In genomic region chr3:114213669-114214541, GRCh38 we compare ENCODE assay signal across 8 cellular contexts. TPM values are rescaled to one million over a fixed set of nuclear protein-coding genes. Genes with fewer than 3 reads are reported as not detected.
DNase-seq lines count a peak whose midpoint lies in the region; ATAC-seq and TF ChIP-seq lines count a peak whose summit lies in the region.

No MANE protein-coding gene starts in this region.

- peak overlapping the region; percentile 58 for H2AFZ ChIP-seq in neural progenitor cell (replicated peaks)

- H3K27me3 ChIP-seq in neural progenitor cell, result no peaks in the 10 kb centered on the region

- H3K36me3 Mint-ChIP-seq in effector memory CD8-positive, alpha-beta T cell (ENCODE audit: insufficient read depth), result peaks cover 5% of the 10 kb centered on the region
- H3K36me3 Mint-ChIP-seq in neural progenitor cell (no peaks in the 10 kb centered on the region), type B pancreatic cell (no peaks in the 10 kb centered on the region), endothelial cell (ENCODE audit: low read depth, unreplicated experiment) (no peaks in the 10 kb centered on the region)

- no peak overlapping the region for H3K27ac ChIP-seq in neural progenitor cell

- no peaks in the 10 kb centered on the region for H3K27me3 Mint-ChIP-seq in effector memory CD8-positive, alpha-beta T cell
- H3K27me3 Mint-ChIP-seq in neural progenitor cell (ENCODE audit: insufficient read depth, low read depth), result peaks cover 2% of the 10 kb centered on the region
- peaks cover 9% of the 10 kb centered on the region for H3K27me3 Mint-ChIP-seq in type B pancreatic cell
- H3K27me3 Mint-ChIP-seq in endothelial cell (ENCODE audit: unreplicated experiment), result peaks cover 2% of the 10 kb centered on the region

- DNase-seq in GM10266 (ENCODE audit: extremely low spot score), result peak; percentile 64
- DNase-seq in Kasumi-1 (lab: John Stamatoyannopoulos, UW), result peak; percentile 51 to 64
- peak; percentile 57 for DNase-seq in activated CD4-positive, alpha-beta T cell treated with anti-CD3 and anti-CD28 coated beads for 1 hour
- DNase-seq in effector memory CD8-positive, alpha-beta T cell, result peak; percentile 54 to 68 (median 58)
- DNase-seq in neural progenitor cell (ENCODE audit: low spot score), result no peak
- no peak for DNase-seq in type B pancreatic cell (ENCODE audit: extremely low spot score, unreplicated experiment)
- no peak for DNase-seq in endothelial cell (ENCODE audit: low spot score)

- peak; percentile 5 for TF ChIP-seq CTCF in GM10266 (IDR thresholded peaks at IDR 0.05; ENCODE audit: control insufficient read depth, insufficient read depth, low read depth, missing control alignments)
- TF ChIP-seq CTCF in neural progenitor cell (IDR thresholded peaks at IDR 0.05), result no peak
- peak; percentile 31 for TF ChIP-seq CTCF in type B pancreatic cell (conservative IDR thresholded peaks at IDR 0.05)
- TF ChIP-seq CTCF in endothelial cell (IDR thresholded peaks at IDR 0.05; ENCODE audit: unreplicated experiment), result no peak

- H3K9me3 ChIP-seq in neural progenitor cell (ENCODE audit: low read depth), result no peaks in the 10 kb centered on the region

- no peak overlapping the region for H3K27ac Mint-ChIP-seq in effector memory CD8-positive, alpha-beta T cell
- H3K27ac Mint-ChIP-seq in neural progenitor cell (no peak overlapping the region), type B pancreatic cell (no peak overlapping the region), endothelial cell (ENCODE audit: unreplicated experiment) (no peak overlapping the region)

- H3K4me1 ChIP-seq in neural progenitor cell, result peaks cover 13% of the 10 kb centered on the region

- no peak overlapping the region for H3K9ac ChIP-seq in neural progenitor cell

- peak; percentile 85 for ATAC-seq in GM21786 (IDR thresholded peaks at IDR 0.05; ENCODE audit: unreplicated experiment)
- peak; percentile 57 for ATAC-seq in effector memory CD8-positive, alpha-beta T cell (replicated peaks)

- no peaks in the 10 kb centered on the region for H3K79me2 ChIP-seq in neural progenitor cell (ENCODE audit: low read depth)

- no peaks in the 10 kb centered on the region for H3K36me3 ChIP-seq in neural progenitor cell

- H3K4me3 Mint-ChIP-seq in effector memory CD8-positive, alpha-beta T cell, result no peak overlapping the region
- H3K4me3 Mint-ChIP-seq in neural progenitor cell (no peak overlapping the region), type B pancreatic cell (no peak overlapping the region), endothelial cell (ENCODE audit: unreplicated experiment) (no peak overlapping the region)

- no peaks in the 10 kb centered on the region for H3K9me3 Mint-ChIP-seq in effector memory CD8-positive, alpha-beta T cell
- no peaks in the 10 kb centered on the region for H3K9me3 Mint-ChIP-seq in neural progenitor cell
- H3K9me3 Mint-ChIP-seq in type B pancreatic cell, result no peaks in the 10 kb centered on the region
- no peaks in the 10 kb centered on the region for H3K9me3 Mint-ChIP-seq in endothelial cell (ENCODE audit: unreplicated experiment)

- peak overlapping the region; percentile 37 for H3K4me2 ChIP-seq in neural progenitor cell

- H3K4me3 ChIP-seq in neural progenitor cell, result no peak overlapping the region

- H4K20me1 ChIP-seq in neural progenitor cell (ENCODE audit: low read depth), result no peaks in the 10 kb centered on the region

- no peaks in the 10 kb centered on the region for H3F3A ChIP-seq in neural progenitor cell (ENCODE audit: low read depth)

- H3K4me1 Mint-ChIP-seq in effector memory CD8-positive, alpha-beta T cell (ENCODE audit: low read depth in 2 of 2), result peaks cover 12 to 34% of the 10 kb centered on the region in 2 donors
- H3K4me1 Mint-ChIP-seq in neural progenitor cell (peaks cover 8% of the 10 kb centered on the region), type B pancreatic cell (ENCODE audit: unreplicated experiment) (no peaks in the 10 kb centered on the region), endothelial cell (ENCODE audit: unreplicated experiment) (peaks cover 10% of the 10 kb centered on the region)

RNA-seq across cellular contexts. Expression of gene ZNF80, which starts 23.5 kb away (rescaled TPM):
- total RNA-seq in neural progenitor cell (ENCODE audit: low replicate concordance), result not detected in 2 replicates
- total RNA-seq in type B pancreatic cell (ENCODE audit: low replicate concordance), result not detected in 2 replicates
- not detected for total RNA-seq in endothelial cell (ENCODE audit: unreplicated experiment)

RNA-seq across cellular contexts. Expression of gene DRD3, which starts 35.1 kb away (rescaled TPM):
- total RNA-seq in neural progenitor cell (ENCODE audit: low replicate concordance) (not detected in 2 replicates), type B pancreatic cell (ENCODE audit: low replicate concordance) (not detected in 2 replicates), endothelial cell (ENCODE audit: unreplicated experiment) (not detected)

Comparison
In these comparisons a context has a peak if more than half of its experiments do, and no peak if none do; other contexts are left out.
1. DNase-seq: peak in GM10266 (single experiment), Kasumi-1 (2 of 2), activated CD4-positive, alpha-beta T cell treated with anti-CD3 and anti-CD28 coated beads for 1 hour (single experiment) and effector memory CD8-positive, alpha-beta T cell (3 of 3); none in neural progenitor cell (single experiment), type B pancreatic cell (single experiment) and endothelial cell (single experiment).
2. CTCF ChIP-seq: peak in GM10266 (single experiment) and type B pancreatic cell (single experiment); none in neural progenitor cell (single experiment) and endothelial cell (single experiment).